Comparison of ENCODE assay signal across 1 cellular context in genomic region chr7:44144968-44145418, GRCh38.
A peak's percentile ranks its signal among the peaks of the same experiment; 100 is the strongest.
TF ChIP-seq lines count a peak whose summit lies in the region.

No MANE protein-coding gene starts in this region.

TF ChIP-seq in HepG2, 621 proteins besides CTCF, POLR2A, EP300 and RAD21:
- TF ChIP-seq SIN3B (IDR thresholded peaks at IDR 0.05; ENCODE audit: low read length) (no peak), ZNF235 (CRISPR knock-in tag; IDR thresholded peaks at IDR 0.05; ENCODE audit: borderline replicate concordance) (no peak), ZNF263 (CRISPR knock-in tag; IDR thresholded peaks at IDR 0.05) (peak; percentile 57; the same call in 1 of the 2 replicates), ZNF703 (CRISPR knock-in tag; IDR thresholded peaks at IDR 0.05; ENCODE audit: borderline replicate concordance) (no peak), ZBTB49 (CRISPR knock-in tag; IDR thresholded peaks at IDR 0.05; ENCODE audit: borderline replicate concordance) (no peak)
